ENCODE assay signal across 8 cellular contexts in the genomic region with DNA sequence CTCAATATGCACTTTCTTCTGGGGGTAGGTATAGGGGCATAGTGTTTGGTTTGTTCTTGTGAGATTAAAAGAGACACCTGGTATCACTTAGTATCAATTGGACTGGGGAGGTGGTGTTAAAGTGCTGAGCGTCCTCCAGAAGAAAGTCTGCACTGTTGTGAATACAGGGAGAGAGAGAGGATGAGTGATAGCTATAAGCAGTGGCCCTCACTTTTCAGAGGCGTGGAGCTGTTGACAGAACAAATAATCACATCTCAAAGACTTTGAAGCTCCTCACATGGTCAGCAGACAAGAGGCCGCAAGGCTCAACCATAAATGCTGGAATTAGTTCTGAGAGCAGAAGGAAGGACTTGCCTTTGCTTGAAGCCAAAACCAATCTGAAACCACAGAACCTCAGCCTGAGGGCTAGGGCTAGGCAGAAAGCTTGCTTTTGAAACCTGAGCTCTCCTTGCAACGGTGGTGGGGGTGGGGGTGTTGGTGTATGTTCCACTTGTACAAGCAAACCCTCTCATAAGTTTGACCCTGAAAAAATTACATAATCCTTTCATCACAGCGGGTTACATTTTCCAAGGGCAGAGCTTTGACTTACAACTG.
DNase-seq lines count a peak whose midpoint lies in the region; ATAC-seq lines count a peak whose summit lies in the region.

No MANE protein-coding gene starts in this region.

- no peak overlapping the region for H3K27ac Mint-ChIP-seq in activated T-helper 2 cell treated with anti-CD3 and anti-CD28 coated beads, Interferon-gamma antibody, Interleukin-2, Interleukin-4, amounts not matched to agents 10 μg/mL and 5 μg/mL and 100 μg/mL, durations not matched to agents 14 hours and 24 hours and 36 hours

- peaks cover 7% of the 10 kb centered on the region for H3K4me1 Mint-ChIP-seq in activated T-helper 2 cell treated with anti-CD3 and anti-CD28 coated beads, Interferon-gamma antibody, Interleukin-2, Interleukin-4, amounts not matched to agents 10 μg/mL and 5 μg/mL and 100 μg/mL, durations not matched to agents 14 hours and 24 hours and 36 hours (ENCODE audit: low read depth)

- intact Hi-C loops in activated T-helper 2 cell treated with anti-CD3 and anti-CD28 coated beads, Interferon-gamma antibody, Interleukin-2, Interleukin-4, amounts not matched to agents 10 μg/mL and 5 μg/mL and 100 μg/mL, durations not matched to agents 14 hours and 24 hours and 36 hours (cut with micrococcal nuclease) = no loop called here

- no peak overlapping the region for H3K4me3 Mint-ChIP-seq in activated T-helper 2 cell treated with anti-CD3 and anti-CD28 coated beads, Interferon-gamma antibody, Interleukin-2, Interleukin-4, amounts not matched to agents 10 μg/mL and 5 μg/mL and 100 μg/mL, durations not matched to agents 14 hours and 24 hours and 36 hours (ENCODE audit: low read depth)

- ATAC-seq in GM21619 (IDR thresholded peaks at IDR 0.05; ENCODE audit: unreplicated experiment) = peak; percentile 62

- peaks cover 2% of the 10 kb centered on the region for H3K27me3 Mint-ChIP-seq in activated T-helper 2 cell treated with anti-CD3 and anti-CD28 coated beads, Interferon-gamma antibody, Interleukin-2, Interleukin-4, amounts not matched to agents 10 μg/mL and 5 μg/mL and 100 μg/mL, durations not matched to agents 14 hours and 24 hours and 36 hours (ENCODE audit: low read depth)

- H3K9me3 Mint-ChIP-seq in activated T-helper 2 cell treated with anti-CD3 and anti-CD28 coated beads, Interferon-gamma antibody, Interleukin-2, Interleukin-4, amounts not matched to agents 10 μg/mL and 5 μg/mL and 100 μg/mL, durations not matched to agents 14 hours and 24 hours and 36 hours = no peaks in the 10 kb centered on the region

- peak; percentile 15 for DNase-seq in EL
- DNase-seq in NCI-H510A (lab: John Stamatoyannopoulos, UW) = peak; percentile 57
- DNase-seq in fibroblast of peridontal ligament (ENCODE audit: extremely low read depth) = peak; percentile 74
- no peak for DNase-seq in UCSD-AML1 (lab: John Stamatoyannopoulos, UW; ENCODE audit: unreplicated experiment)
- DNase-seq in HPDE6-E6E7 (ENCODE audit: extremely low spot score) = no peak
- no peak for DNase-seq in activated T-helper 2 cell treated with anti-CD3 and anti-CD28 coated beads, Interferon-gamma antibody, Interleukin-2, Interleukin-4, amounts not matched to agents 10 μg/mL and 5 μg/mL and 100 μg/mL, durations not matched to agents 14 hours and 24 hours and 36 hours (ENCODE audit: low spot score)
- no peak for DNase-seq in NCI-H774 (lab: John Stamatoyannopoulos, UW)

- H3K36me3 Mint-ChIP-seq in activated T-helper 2 cell treated with anti-CD3 and anti-CD28 coated beads, Interferon-gamma antibody, Interleukin-2, Interleukin-4, amounts not matched to agents 10 μg/mL and 5 μg/mL and 100 μg/mL, durations not matched to agents 14 hours and 24 hours and 36 hours (ENCODE audit: low read depth) = no peaks in the 10 kb centered on the region

Comparison
In these comparisons a context has a peak if more than half of its experiments do, and no peak if none do; other contexts are left out.
1. DNase-seq: peak in EL (single experiment), NCI-H510A (single experiment) and fibroblast of peridontal ligament (single experiment); none in UCSD-AML1 (single experiment), HPDE6-E6E7 (single experiment), activated T-helper 2 cell treated with anti-CD3 and anti-CD28 coated beads, Interferon-gamma antibody, Interleukin-2, Interleukin-4, amounts not matched to agents 10 μg/mL and 5 μg/mL and 100 μg/mL, durations not matched to agents 14 hours and 24 hours and 36 hours (single experiment) and NCI-H774 (single experiment).